Comparison of ENCODE assay signal across 1 cellular context in genomic region chr17:17146791-17147406, GRCh38.
TF ChIP-seq lines count a peak whose summit lies in the region.

No MANE protein-coding gene starts in this region.

TF ChIP-seq in GM12878, 131 proteins besides CTCF, POLR2A, EP300 and RAD21 (continued from another document):
- TF ChIP-seq CREB1 (IDR thresholded peaks at IDR 0.05; ENCODE audit: low read depth) (no peak), BACH1 (IDR thresholded peaks at IDR 0.05; ENCODE audit: borderline replicate concordance) (no peak), YBX1 (IDR thresholded peaks at IDR 0.05) (no peak), NFXL1 (IDR thresholded peaks at IDR 0.05; ENCODE audit: borderline replicate concordance) (no peak), KLF5 (IDR thresholded peaks at IDR 0.05; ENCODE audit: partially characterized antibody) (no peak)
